Comparison of ENCODE assay signal across 25 cellular contexts in the genomic region with DNA sequence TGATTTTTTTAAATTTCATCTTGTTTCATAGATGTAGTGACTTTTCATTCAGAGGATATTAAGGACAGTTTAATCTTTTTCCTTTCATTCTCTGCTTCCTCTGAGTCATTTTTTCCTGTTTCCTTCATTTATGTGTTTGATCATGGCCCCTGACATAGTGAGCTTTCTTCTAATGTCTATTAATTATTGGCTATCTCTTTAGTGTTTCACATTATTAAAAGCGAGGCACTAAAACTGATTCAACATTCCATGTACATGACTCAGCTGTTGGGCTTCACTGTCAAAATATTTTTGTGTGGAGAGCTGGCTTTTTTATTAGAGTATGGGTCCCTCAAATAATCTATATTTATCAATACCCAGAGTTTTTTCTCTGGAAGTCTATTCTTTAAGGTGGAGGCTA.
"Had no signal": no experiment of that assay in that cellular context is flagged by ENCODE, and none has a peak within 500 bp of the region (broad histone marks: within the 10 kb centered on the region; RNA-seq: fewer than 3 reads in every experiment).

No MANE protein-coding gene starts in this region.

- H3K4me1 ChIP-seq: left ventricle myocardium inferior, parathyroid adenoma, psoas muscle, right atrium auricular region, stomach, testis, thyroid gland, transverse colon, upper lobe of left lung, vagina had no signal

- H3K27ac Mint-ChIP-seq: memory B cell; naive thymus-derived CD8-positive, alpha-beta T cell; stimulated activated naive B cell treated with anti-CD40 and anti-IgM and Interleukin-4, amounts not matched to agents 10 μg/mL and 1 μg/mL and 100 μg/mL, for 72 hours had no signal

- H3K9me3 ChIP-seq: left ventricle myocardium inferior, psoas muscle, right atrium auricular region, right lobe of liver, stomach, testis, thyroid gland, transverse colon, upper lobe of left lung, vagina had no signal

- H3K4me3 ChIP-seq: left ventricle myocardium inferior, lung, psoas muscle, right atrium auricular region, right lobe of liver, stomach, testis, thyroid gland, transverse colon, upper lobe of left lung, vagina had no signal

- H3K79me2 ChIP-seq: parathyroid adenoma had no signal

- H3K27me3 Mint-ChIP-seq: memory B cell; stimulated activated naive B cell treated with anti-CD40 and anti-IgM and Interleukin-4, amounts not matched to agents 10 μg/mL and 1 μg/mL and 100 μg/mL, for 72 hours had no signal

- ATAC-seq: naive thymus-derived CD8-positive, alpha-beta T cell; psoas muscle; stimulated activated naive B cell treated with anti-CD40 and anti-IgM and Interleukin-4, amounts not matched to agents 10 μg/mL and 1 μg/mL and 100 μg/mL, for 72 hours; stimulated activated naive CD8-positive, alpha-beta T cell treated with anti-CD3 and anti-CD28 coated beads, Interleukin-15, Interleukin-2, amounts not matched to agents 100 U/mL and 50 U/mL, for 24 hours had no signal

- H3K27ac ChIP-seq: left ventricle myocardium inferior, parathyroid adenoma, psoas muscle, right atrium auricular region, right lobe of liver, stomach, testis, thyroid gland, transverse colon, upper lobe of left lung, vagina had no signal

- H3K4me1 Mint-ChIP-seq: memory B cell; nephron; neural crest cell; stimulated activated naive B cell treated with anti-CD40 and anti-IgM and Interleukin-4, amounts not matched to agents 10 μg/mL and 1 μg/mL and 100 μg/mL, for 72 hours had no signal

- H3K36me3 Mint-ChIP-seq: memory B cell; naive thymus-derived CD8-positive, alpha-beta T cell; stimulated activated naive B cell treated with anti-CD40 and anti-IgM and Interleukin-4, amounts not matched to agents 10 μg/mL and 1 μg/mL and 100 μg/mL, for 72 hours had no signal

- H3K27me3 ChIP-seq: right atrium auricular region, right lobe of liver, stomach, testis, thyroid gland, transverse colon, upper lobe of left lung, vagina had no signal

- H2AFZ ChIP-seq: parathyroid adenoma had no signal

- DNase-seq: hippocampal formation; left ventricle myocardium inferior; naive thymus-derived CD8-positive, alpha-beta T cell; nucleus accumbens; psoas muscle; right lobe of liver; stimulated activated CD4-positive, alpha-beta T cell treated with anti-CD3 and anti-CD28 coated beads, Interleukin-12 subunit alpha, Interleukin-12 subunit beta, amount 100 ng/mL, for 4 hours; stimulated activated CD4-positive, alpha-beta T cell treated with anti-CD3 and anti-CD28 coated beads, Interleukin-15, amount 100 ng/mL, for 24 hours; stimulated activated CD4-positive, alpha-beta T cell treated with anti-CD3 and anti-CD28 coated beads, Interleukin-2, amount 100 ng/mL, for 24 hours; stimulated activated CD4-positive, alpha-beta T cell treated with anti-CD3 and anti-CD28 coated beads, Interleukin-4, amount 100 ng/mL, for 1 hour; stimulated activated naive B cell treated with anti-CD40 and anti-IgM and Interleukin-4, amounts not matched to agents 10 μg/mL and 1 μg/mL and 100 μg/mL, for 72 hours; stimulated activated naive CD8-positive, alpha-beta T cell treated with anti-CD3 and anti-CD28 coated beads, Interleukin-15, Interleukin-2, amounts not matched to agents 100 U/mL and 50 U/mL, for 24 hours; stomach; testis; thyroid gland; transverse colon; upper lobe of left lung had no signal

- H3K36me3 ChIP-seq: left ventricle myocardium inferior, right atrium auricular region, right lobe of liver, stomach, thyroid gland, transverse colon, upper lobe of left lung, vagina had no signal

- H3K9me3 Mint-ChIP-seq: memory B cell, nephron had no signal

- H3K9ac ChIP-seq: parathyroid adenoma had no signal

- FAIRE-seq: keratinocyte had no signal

- H3K4me3 Mint-ChIP-seq: memory B cell; naive thymus-derived CD8-positive, alpha-beta T cell; nephron; neural crest cell; stimulated activated naive B cell treated with anti-CD40 and anti-IgM and Interleukin-4, amounts not matched to agents 10 μg/mL and 1 μg/mL and 100 μg/mL, for 72 hours had no signal
